ENCODE assay signal across 8 cellular contexts in genomic region chr14:69611264-69612013, GRCh38. TPM values are rescaled to one million over a fixed set of nuclear protein-coding genes. Genes with fewer than 3 reads are reported as not detected.
DNase-seq lines count a peak whose midpoint lies in the region; ATAC-seq and TF ChIP-seq lines count a peak whose summit lies in the region.

Gene SUSD6 (plus strand): TSS chr14:69611596. CDS start chr14:69658593, 46,997 bp downstream.

- H3K9me3 ChIP-seq in CD8-positive, alpha-beta T cell (ENCODE audit: low read length) = no peaks in the 10 kb centered on the region
- H3K9me3 ChIP-seq in HUES48 (ENCODE audit: control insufficient read depth, insufficient read depth, low read length) (no peaks in the 10 kb centered on the region), endocrine pancreas (ENCODE audit: control insufficient read depth, low read length) (no peaks in the 10 kb centered on the region)

- intact Hi-C loops in CD8-positive, alpha-beta T cell (cut with DNase I, micrococcal nuclease) = loop anchor here (1.0 to 10.0 kb wide), 9 partner anchors 14 to 1293 kb away; partner anchors contain the start of genes DCAF5 (in 2 of the 2), ERH (in 1 of the 2), MAP3K9 (in 1 of the 2) and MED6 (in 1 of the 2)

- H3K27me3 ChIP-seq in CD8-positive, alpha-beta T cell (ENCODE audit: insufficient read depth, low read length) = no peaks in the 10 kb centered on the region
- H3K27me3 ChIP-seq in HUES48 (ENCODE audit: control insufficient read depth, insufficient read depth, low read length) = peaks cover 7% of the 10 kb centered on the region; the same call in 1 of the 2 replicates
- H3K27me3 ChIP-seq in endocrine pancreas (ENCODE audit: control insufficient read depth, insufficient read depth, low read length) = no peaks in the 10 kb centered on the region

- H3K9ac ChIP-seq in HUES48 (ENCODE audit: low read depth, low read length) (no peak within 1 kb of the TSS), endocrine pancreas (ENCODE audit: control insufficient read depth, insufficient read depth, low read length) (peak within 1 kb of the TSS; percentile 78)

- no peaks in the 10 kb centered on the region for H3K27me3 Mint-ChIP-seq in CD8-positive, alpha-beta T cell (ENCODE audit: low read depth)

- H3K4me1 ChIP-seq in CD8-positive, alpha-beta T cell (ENCODE audit: insufficient read depth, low read length) = peaks cover 54% of the 10 kb centered on the region
- H3K4me1 ChIP-seq in HUES48 (ENCODE audit: control insufficient read depth, insufficient read depth, low read length) (peaks cover 11% of the 10 kb centered on the region), endocrine pancreas (ENCODE audit: control insufficient read depth, insufficient read depth, low read length) (peaks cover 10% of the 10 kb centered on the region)

- DNase-seq in CD8-positive, alpha-beta T cell = peak; percentile 79 to 93 (median 87)
- DNase-seq in NOMO-1 treated with dmso at 0.1 percent for 144 hours (lab: John Stamatoyannopoulos, UW; ENCODE audit: unreplicated experiment) (peak; percentile 82), mesenteric fat pad (ENCODE audit: low spot score) (peak; percentile 96)
- DNase-seq in activated CD8-positive, alpha-beta memory T cell treated with anti-CD3 and anti-CD28 coated beads, Interleukin-2, amount 50 U/mL, for 1 hour (ENCODE audit: extremely low read depth) = peak; percentile 73
- DNase-seq in stimulated activated CD8-positive, alpha-beta memory T cell treated with anti-CD3 and anti-CD28 coated beads, Interleukin-15, amount 100 ng/mL, for 24 hours (ENCODE audit: low read depth) = peak; percentile 80

- peak; percentile 84 for ATAC-seq in CD8-positive, alpha-beta T cell
- ATAC-seq in GM21360 (IDR thresholded peaks at IDR 0.05; ENCODE audit: unreplicated experiment) = peak; percentile 46

- H3K4me3 Mint-ChIP-seq in CD8-positive, alpha-beta T cell = peak within 1 kb of the TSS; percentile 89

- peak within 1 kb of the TSS; percentile 62 for H3K27ac ChIP-seq in CD8-positive, alpha-beta T cell (ENCODE audit: low read depth, low read length)
- H3K27ac ChIP-seq in HUES48 (ENCODE audit: low read depth, low read length) = peak within 1 kb of the TSS; percentile 55

- H3K36me3 Mint-ChIP-seq in CD8-positive, alpha-beta T cell = peaks cover 5% of the 10 kb centered on the region

- CTCF ChIA-PET in CD8-positive, alpha-beta T cell (lab: Charles Lee) = interaction anchor here (0.8 to 2.4 kb wide), 8 partner anchors 12 to 120 kb away, joined by 3 to 10 read pairs (median 5); no protein-coding TSS in a partner anchor

- no peaks in the 10 kb centered on the region for H3K36me3 ChIP-seq in CD8-positive, alpha-beta T cell (ENCODE audit: insufficient read depth, low read length)
- H3K36me3 ChIP-seq in HUES48 (ENCODE audit: control insufficient read depth, insufficient read depth, low read length) (no peaks in the 10 kb centered on the region), endocrine pancreas (ENCODE audit: control insufficient read depth, insufficient read depth, low read length) (no peaks in the 10 kb centered on the region)

- TF ChIP-seq CTCF in CD8-positive, alpha-beta T cell (IDR thresholded peaks at IDR 0.05) = no peak

- peak within 1 kb of the TSS; percentile 100 for H3K27ac Mint-ChIP-seq in CD8-positive, alpha-beta T cell

- no peaks in the 10 kb centered on the region for H3K9me3 Mint-ChIP-seq in CD8-positive, alpha-beta T cell

- peaks cover 54% of the 10 kb centered on the region for H3K4me1 Mint-ChIP-seq in CD8-positive, alpha-beta T cell (ENCODE audit: low read depth)

- POLR2A ChIA-PET in CD8-positive, alpha-beta T cell (lab: Charles Lee) = interaction anchor here (0.7 to 5.0 kb wide), 9 partner anchors 14 to 213 kb away, joined by 3 to 38 read pairs (median 4); partner anchors contain the start of genes ERH, SLC39A9 and SRSF5

- H3K4me3 ChIP-seq in CD8-positive, alpha-beta T cell (ENCODE audit: low read depth, low read length) = peak within 1 kb of the TSS; percentile 57
- H3K4me3 ChIP-seq in HUES48 (ENCODE audit: low read depth, low read length) (peak within 1 kb of the TSS; percentile 74), endocrine pancreas (ENCODE audit: control insufficient read depth, insufficient read depth, low read length) (peak within 1 kb of the TSS; percentile 89)

RNA-seq across cellular contexts. Expression of gene SUSD6, which starts in this region (rescaled TPM):
- 10 to 100 TPM; 86.4 to 92.2 TPM for total RNA-seq in CD8-positive, alpha-beta T cell
- total RNA-seq in mesenteric fat pad = 48.0 TPM

Comparison
In these comparisons a context has a peak if more than half of its experiments do, and no peak if none do; other contexts are left out.
1. Peak in every context shown above with its lines: DNase-seq, ATAC-seq, H3K4me3 ChIP-seq and H3K27ac ChIP-seq.